Comparison of ENCODE assay signal across 17 cellular contexts in genomic region chr2:229137623-229138022, GRCh38.
DNase-seq lines count a peak whose midpoint lies in the region; ATAC-seq lines count a peak whose summit lies in the region.
"Had no signal": no experiment of that assay in that cellular context is flagged by ENCODE, and none has a peak within 500 bp of the region (broad histone marks: within the 10 kb centered on the region; RNA-seq: fewer than 3 reads in every experiment).

No MANE protein-coding gene starts in this region.

- DNase-seq in NCI-H1105 (lab: John Stamatoyannopoulos, UW) (peak; percentile 15), NCI-H1436 treated with DMSO at 0.1 percent for 48 hours (lab: John Stamatoyannopoulos, UW) (peak; percentile 74), NCI-H345 (lab: John Stamatoyannopoulos, UW) (peak; percentile 49), left colon (no peak), right cardiac atrium (no peak), GM03348 (ENCODE audit: low spot score) (no peak)
- DNase-seq in activated CD8-positive, alpha-beta memory T cell treated with anti-CD3 and anti-CD28 coated beads, Interleukin-2, amount 50 U/mL, for 48 hours = no peak
- DNase-seq: CD8-positive, alpha-beta memory T cell; DMS79; NCI-H2029 treated with DMSO at 0.1 percent for 48 hours; NCI-H226; NCI-H526; OCI-M1; Right ventricle myocardium superior had no signal

- intact Hi-C loops in left colon (cut with DNase I, micrococcal nuclease) = no loop called here
- intact Hi-C loops in right cardiac atrium (cut with DNase I) = loop anchor here in 3 of 4 donors (10.0 kb wide), 2 partner anchors 127 to 137 kb away; partner anchors contain the start of gene PID1 (in 1 of the 3)

- H3K4me3 ChIP-seq in right cardiac atrium (ENCODE audit: low read length) = no peak overlapping the region
- H3K4me3 ChIP-seq: BLaER1 had no signal

- 88% methylated on average over 2 of the region's 2 CpGs for WGBS in right cardiac atrium

- ATAC-seq in left colon = peak; percentile 80
- ATAC-seq in HG03520 (IDR thresholded peaks at IDR 0.05; ENCODE audit: unreplicated experiment) = no peak
- ATAC-seq in right cardiac atrium = no peak

- no peaks in the 10 kb centered on the region for H3K27me3 ChIP-seq in right cardiac atrium (ENCODE audit: control insufficient read depth, insufficient read depth)
- H3K27me3 ChIP-seq: BLaER1 had no signal

- no peaks in the 10 kb centered on the region for H3K9me3 ChIP-seq in right cardiac atrium (ENCODE audit: control insufficient read depth, low read length)
- H3K9me3 ChIP-seq: BLaER1 had no signal

- no peaks in the 10 kb centered on the region for H3K4me1 ChIP-seq in right cardiac atrium (ENCODE audit: control insufficient read depth, insufficient read depth, low read length)
- H3K4me1 ChIP-seq: BLaER1 had no signal

- H3K27ac ChIP-seq in right cardiac atrium (ENCODE audit: low read length) = no peak overlapping the region
- H3K27ac ChIP-seq: BLaER1, KMS-11 had no signal

Comparison
In these comparisons a context has a peak if more than half of its experiments do, and no peak if none do; other contexts are left out.
1. DNase-seq: peak in NCI-H1105 (single experiment), NCI-H1436 treated with DMSO at 0.1 percent for 48 hours (single experiment) and NCI-H345 (single experiment); none in left colon (0 of 2), activated CD8-positive, alpha-beta memory T cell treated with anti-CD3 and anti-CD28 coated beads, Interleukin-2, amount 50 U/mL, for 48 hours (single experiment), right cardiac atrium (0 of 3) and GM03348 (single experiment).
2. intact Hi-C loops: an anchor here in right cardiac atrium (10.0 kb wide); none called in left colon.